In the genomic region with DNA sequence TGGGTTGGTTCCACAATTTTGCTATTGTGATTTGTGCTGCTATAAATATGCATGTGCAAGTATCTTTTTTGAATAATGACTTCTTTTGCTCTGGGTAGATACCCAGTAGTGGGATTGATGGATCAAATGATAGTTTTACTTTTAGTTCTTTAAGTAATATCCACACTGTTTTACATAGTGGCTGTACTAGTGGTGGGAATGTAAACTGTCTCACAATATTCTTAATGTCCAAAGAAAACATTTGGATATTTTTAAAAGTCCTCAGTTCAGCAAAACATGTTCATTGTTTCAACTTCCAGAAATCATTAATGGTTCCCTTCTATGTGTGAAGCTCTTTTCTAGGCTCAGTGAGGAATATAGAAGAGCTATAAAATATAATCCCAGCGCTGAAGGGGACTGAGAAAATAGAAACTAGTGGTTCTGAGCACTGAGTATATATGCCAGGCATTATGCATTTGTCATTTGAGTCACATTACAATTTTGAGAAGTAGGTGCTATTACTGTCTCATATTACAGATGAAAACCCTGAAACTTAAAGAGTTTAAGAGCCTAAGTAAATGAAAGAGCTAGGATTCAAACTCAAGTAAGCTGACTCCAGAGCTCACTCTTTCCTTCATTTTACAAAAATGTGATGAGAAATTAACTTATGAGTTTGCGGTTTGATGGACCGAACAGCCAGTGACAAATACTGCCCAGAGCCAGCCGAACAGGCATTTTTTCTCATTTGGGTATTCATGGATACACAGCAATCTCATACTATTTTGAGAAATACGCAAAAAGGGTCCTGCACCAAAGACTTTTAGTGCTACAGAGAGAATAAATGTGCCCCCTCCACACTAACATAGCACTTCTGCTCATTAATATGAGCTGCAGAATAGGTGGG, we compare ENCODE assay signal across 1 cellular context.
TF ChIP-seq lines count a peak whose summit lies in the region.

No MANE protein-coding gene starts in this region.

TF ChIP-seq in SK-N-SH, 30 proteins besides CTCF, POLR2A, EP300 and RAD21:
- TF ChIP-seq FOXM1 (IDR thresholded peaks at IDR 0.05; ENCODE audit: low read depth), result no peak
- no peak for TF ChIP-seq YY1 (IDR thresholded peaks at IDR 0.05; ENCODE audit: low read depth)
- TF ChIP-seq JUND (IDR thresholded peaks at IDR 0.05), result no peak
- no peak for TF ChIP-seq USF1 (IDR thresholded peaks at IDR 0.05; ENCODE audit: borderline replicate concordance, low read depth)
- TF ChIP-seq, protein P1, sequence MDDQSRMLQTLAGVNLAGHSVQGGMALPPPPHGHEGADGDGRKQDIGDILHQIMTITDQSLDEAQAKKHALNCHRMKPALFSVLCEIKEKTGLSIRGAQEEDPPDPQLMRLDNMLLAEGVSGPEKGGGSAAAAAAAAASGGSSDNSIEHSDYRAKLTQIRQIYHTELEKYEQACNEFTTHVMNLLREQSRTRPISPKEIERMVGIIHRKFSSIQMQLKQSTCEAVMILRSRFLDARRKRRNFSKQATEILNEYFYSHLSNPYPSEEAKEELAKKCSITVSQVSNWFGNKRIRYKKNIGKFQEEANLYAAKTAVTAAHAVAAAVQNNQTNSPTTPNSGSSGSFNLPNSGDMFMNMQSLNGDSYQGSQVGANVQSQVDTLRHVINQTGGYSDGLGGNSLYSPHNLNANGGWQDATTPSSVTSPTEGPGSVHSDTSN (IDR thresholded peaks at IDR 0.05), result no peak
- no peak for TF ChIP-seq POLR2AphosphoS5 (IDR thresholded peaks at IDR 0.05; ENCODE audit: low read depth, low read length)
- TF ChIP-seq ZBTB33 (IDR thresholded peaks at IDR 0.05; ENCODE audit: borderline replicate concordance, low read depth), result no peak
- TF ChIP-seq ELF1 (IDR thresholded peaks at IDR 0.05), result no peak
- no peak for TF ChIP-seq NRF1 (IDR thresholded peaks at IDR 0.05; ENCODE audit: low read depth, low read length)
- no peak for TF ChIP-seq SMC3 (IDR thresholded peaks at IDR 0.05; ENCODE audit: low read depth, low read length)
- no peak for TF ChIP-seq GABPA (IDR thresholded peaks at IDR 0.05; ENCODE audit: low read depth)
- no peak for TF ChIP-seq RFX5 (IDR thresholded peaks at IDR 0.05; ENCODE audit: low read length)
- TF ChIP-seq, protein P2, sequence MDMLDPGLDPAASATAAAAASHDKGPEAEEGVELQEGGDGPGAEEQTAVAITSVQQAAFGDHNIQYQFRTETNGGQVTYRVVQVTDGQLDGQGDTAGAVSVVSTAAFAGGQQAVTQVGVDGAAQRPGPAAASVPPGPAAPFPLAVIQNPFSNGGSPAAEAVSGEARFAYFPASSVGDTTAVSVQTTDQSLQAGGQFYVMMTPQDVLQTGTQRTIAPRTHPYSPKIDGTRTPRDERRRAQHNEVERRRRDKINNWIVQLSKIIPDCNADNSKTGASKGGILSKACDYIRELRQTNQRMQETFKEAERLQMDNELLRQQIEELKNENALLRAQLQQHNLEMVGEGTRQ (IDR thresholded peaks at IDR 0.05; ENCODE audit: borderline replicate concordance, low read depth, low read length), result no peak
- TF ChIP-seq RCOR1 (IDR thresholded peaks at IDR 0.05; ENCODE audit: low read length), result no peak
- no peak for TF ChIP-seq CHD2 (IDR thresholded peaks at IDR 0.05; ENCODE audit: low read length, partially characterized antibody)
- TF ChIP-seq EZH2phosphoT487 (IDR thresholded peaks at IDR 0.05; ENCODE audit: borderline replicate concordance, low read depth), result no peak
- no peak for TF ChIP-seq GATA2 (CRISPR knock-in tag; IDR thresholded peaks at IDR 0.05)
- TF ChIP-seq, protein P3, sequence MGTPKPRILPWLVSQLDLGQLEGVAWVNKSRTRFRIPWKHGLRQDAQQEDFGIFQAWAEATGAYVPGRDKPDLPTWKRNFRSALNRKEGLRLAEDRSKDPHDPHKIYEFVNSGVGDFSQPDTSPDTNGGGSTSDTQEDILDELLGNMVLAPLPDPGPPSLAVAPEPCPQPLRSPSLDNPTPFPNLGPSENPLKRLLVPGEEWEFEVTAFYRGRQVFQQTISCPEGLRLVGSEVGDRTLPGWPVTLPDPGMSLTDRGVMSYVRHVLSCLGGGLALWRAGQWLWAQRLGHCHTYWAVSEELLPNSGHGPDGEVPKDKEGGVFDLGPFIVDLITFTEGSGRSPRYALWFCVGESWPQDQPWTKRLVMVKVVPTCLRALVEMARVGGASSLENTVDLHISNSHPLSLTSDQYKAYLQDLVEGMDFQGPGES (IDR thresholded peaks at IDR 0.05; ENCODE audit: low read depth, low read length), result no peak
